18 cellular contexts compared by ENCODE assay signal in genomic region chr10:5045095-5045494, GRCh38. TPM values are rescaled to one million over a fixed set of nuclear protein-coding genes. Genes with fewer than 3 reads are reported as not detected.
A peak's percentile ranks its signal among the peaks of the same experiment; 100 is the strongest.
DNase-seq lines count a peak whose midpoint lies in the region; ATAC-seq, FAIRE-seq and TF ChIP-seq lines count a peak whose summit lies in the region.
"Had no signal": no experiment of that assay in that cellular context is flagged by ENCODE, and none has a peak within 500 bp of the region (broad histone marks: within the 10 kb centered on the region; RNA-seq: fewer than 3 reads in every experiment).

No MANE protein-coding gene starts in this region.

- H3K4me3 ChIP-seq in liver (ENCODE audit: low read depth in 1 of 3, low read length in 3 of 3) (no peak overlapping the region), HepG2 (replicated peaks in 1 of 3; ENCODE audit: insufficient read depth in 1 of 3, low read depth in 2 of 3, low read length in 3 of 3) (no peak overlapping the region), lung (no peak overlapping the region), subcutaneous abdominal adipose tissue (ENCODE audit: low read depth in 1 of 5, low read length in 5 of 5) (no peak overlapping the region)
- H3K4me3 ChIP-seq: BLaER1, HAP-1 had no signal

- POLR2A ChIA-PET in HepG2 (lab: Yijun Ruan, JAX): no interaction called here

- no peaks in the 10 kb centered on the region for H4K20me1 ChIP-seq in HepG2 (ENCODE audit: insufficient read depth, low read length)
- H4K20me1 ChIP-seq: BLaER1 had no signal

- DNase-seq in HepG2 (ENCODE audit: low spot score) (no peak), lung (ENCODE audit: low spot score) (peak; percentile 52)
- DNase-seq: AML-193; CD8-positive, alpha-beta memory T cell; DND-41; GDM1; IMR-90 had no signal

- H3K9ac ChIP-seq in liver (ENCODE audit: low read depth in 1 of 2, low read length in 2 of 2) (no peak overlapping the region), HepG2 (ENCODE audit: insufficient read depth, low read depth, low read length) (no peak overlapping the region), subcutaneous abdominal adipose tissue (ENCODE audit: low read length in 5 of 5) (no peak overlapping the region)
- H3K9ac ChIP-seq: BLaER1 had no signal

- TF ChIP-seq EP300 in HepG2 (IDR thresholded peaks at IDR 0.05; ENCODE audit: low read depth in 2 of 2, low read length in 2 of 2): no peak
- no peak for TF ChIP-seq EP300 in HepG2 (CRISPR knock-in tag; IDR thresholded peaks at IDR 0.05; ENCODE audit: borderline replicate concordance)

- CTCF ChIA-PET in HepG2 (lab: Yijun Ruan, JAX; ENCODE audit: low intra/inter-chr PET ratio, low total read pairs): no interaction called here

- H3K4me2 ChIP-seq in HepG2 (ENCODE audit: low read depth, low read length): no peak overlapping the region
- H3K4me2 ChIP-seq: BLaER1 had no signal

- FAIRE-seq in HepG2 (lab: Jason Lieb, UNC): no peak
- FAIRE-seq: GM12892, GM19239, H1 had no signal

- H3K9me3 ChIP-seq in liver (ENCODE audit: control insufficient read depth in 4 of 4, low read length in 3 of 4): no peaks in the 10 kb centered on the region
- H3K9me3 ChIP-seq in HepG2 (ENCODE audit: low read length): peaks cover 28% of the 10 kb centered on the region
- H3K9me3 ChIP-seq in lung (ENCODE audit: control insufficient read depth in 2 of 2, insufficient read depth in 1 of 2, low read length in 1 of 2): no peaks in the 10 kb centered on the region
- H3K9me3 ChIP-seq in subcutaneous abdominal adipose tissue (ENCODE audit: control insufficient read depth in 5 of 5, low read length in 5 of 5): no peaks in the 10 kb centered on the region
- H3K9me3 ChIP-seq: HAP-1 had no signal

- no peak for TF ChIP-seq CTCF in liver (IDR thresholded peaks at IDR 0.05; ENCODE audit: low read depth, low read length, missing input control)
- no peak for TF ChIP-seq CTCF in HepG2 (CRISPR knock-in tag; IDR thresholded peaks at IDR 0.05)
- TF ChIP-seq CTCF in lung (IDR thresholded peaks at IDR 0.05; ENCODE audit: control extremely low read depth, extremely low read depth): no peak

- intact Hi-C loops in HepG2 (cut with micrococcal nuclease; ENCODE audit: unreplicated experiment): no loop called here

- in situ Hi-C loops in HepG2 (cut with HindIII; ENCODE audit: extremely low pct_ligation_motif_present, low pct_unique_long_range_greater_than_20kb): no loop called here

- 90% methylated on average over 9 of the region's 9 CpGs for WGBS in liver
- WGBS in HepG2 (ENCODE audit: low lambda C conversion rate): 86% methylated on average over 7 of the region's 9 CpGs
- WGBS in lung, 2 donors: 92 to 93% methylated on average over 9 of the region's 9 CpGs

- ATAC-seq in HepG2: no peak
- ATAC-seq in lung (ENCODE audit: insufficient read depth, low FRiP score): peak; percentile 22
- ATAC-seq in HG03159 (IDR thresholded peaks at IDR 0.05; ENCODE audit: unreplicated experiment): no peak
- no peak for ATAC-seq in GM18870 (IDR thresholded peaks at IDR 0.05; ENCODE audit: unreplicated experiment)
- no peak for ATAC-seq in HG02759 (IDR thresholded peaks at IDR 0.05; ENCODE audit: unreplicated experiment)

- H3K4me1 ChIP-seq in liver (ENCODE audit: control insufficient read depth in 4 of 4, insufficient read depth in 4 of 4, low read length in 3 of 4) (peaks cover 9 to 44% (median 41%) of the 10 kb centered on the region in 4 donors), HepG2 (ENCODE audit: insufficient read depth, low read length) (peaks cover 55% of the 10 kb centered on the region), lung (ENCODE audit: control insufficient read depth in 2 of 2, insufficient read depth in 2 of 2, low read length in 2 of 2) (peaks cover 0 to 3% of the 10 kb centered on the region in 2 donors), subcutaneous abdominal adipose tissue (ENCODE audit: control insufficient read depth in 5 of 5, insufficient read depth in 5 of 5, low read length in 5 of 5) (peaks cover 5 to 41% (median 35%) of the 10 kb centered on the region in 5 donors)
- H3K4me1 ChIP-seq: HAP-1 had no signal

- TF ChIP-seq POLR2A in HepG2 (IDR thresholded peaks at IDR 0.05; ENCODE audit: insufficient read depth in 1 of 2, low read depth in 2 of 2, low read length in 2 of 2): no peak

- TF ChIP-seq RAD21 in liver (IDR thresholded peaks at IDR 0.05): no peak
- no peak for TF ChIP-seq RAD21 in HepG2 (CRISPR knock-in tag; IDR thresholded peaks at IDR 0.05)

- no TSS peak for BruUV-seq in HepG2 (replicated peaks; lab: Mats Ljungman, UMichigan)

- H2AFZ ChIP-seq in HepG2 (ENCODE audit: low read length): no peak overlapping the region

- no peak overlapping the region for H3K27ac ChIP-seq in liver (ENCODE audit: low read depth in 1 of 2, low read length in 2 of 2)
- H3K27ac ChIP-seq in HepG2 (ENCODE audit: extremely low read length, insufficient read depth, low read length): no peak overlapping the region
- H3K27ac ChIP-seq in lung (ENCODE audit: low read depth in 1 of 2, low read length in 1 of 2): no peak overlapping the region
- peak overlapping the region; percentile 20 for H3K27ac ChIP-seq in subcutaneous abdominal adipose tissue (ENCODE audit: low read depth, low read length)
- H3K27ac ChIP-seq: 22Rv1, BLaER1 had no signal

- no peaks in the 10 kb centered on the region for H3K79me2 ChIP-seq in HepG2 (ENCODE audit: insufficient read depth, low read length)

- H3K27me3 ChIP-seq in liver (ENCODE audit: control insufficient read depth in 4 of 4, insufficient read depth in 4 of 4, low read length in 3 of 4): no peaks in the 10 kb centered on the region
- H3K27me3 ChIP-seq in HepG2 (ENCODE audit: control insufficient read depth in 1 of 2, insufficient read depth in 2 of 2, low read length in 2 of 2): no peaks in the 10 kb centered on the region
- H3K27me3 ChIP-seq in lung (ENCODE audit: control insufficient read depth, insufficient read depth): no peaks in the 10 kb centered on the region
- H3K27me3 ChIP-seq in subcutaneous abdominal adipose tissue (ENCODE audit: control insufficient read depth in 5 of 5, insufficient read depth in 4 of 5, low read length in 5 of 5): no peaks in the 10 kb centered on the region
- H3K27me3 ChIP-seq: BLaER1 had no signal

- H3K36me3 ChIP-seq in liver (ENCODE audit: control insufficient read depth in 4 of 4, insufficient read depth in 3 of 4, low read depth in 1 of 4, low read length in 3 of 4) (no peaks in the 10 kb centered on the region), HepG2 (replicated peaks in 1 of 2; ENCODE audit: control insufficient read depth in 1 of 2, insufficient read depth in 2 of 2, low read length in 2 of 2) (no peaks in the 10 kb centered on the region), lung (ENCODE audit: control insufficient read depth in 2 of 2, insufficient read depth in 2 of 2, low read length in 2 of 2) (no peaks in the 10 kb centered on the region), subcutaneous abdominal adipose tissue (ENCODE audit: control insufficient read depth in 5 of 5, insufficient read depth in 5 of 5, low read length in 5 of 5) (no peaks in the 10 kb centered on the region)
- H3K36me3 ChIP-seq: BLaER1, HAP-1 had no signal

RNA-seq across cellular contexts. Expression of gene AKR1C2, which starts 41.4 kb away (rescaled TPM):
- 100 to 1,000 TPM in 1 of 2 donors, 10 to 100 TPM in 1; 63.8 to 129 TPM for total RNA-seq in liver
- polyA plus RNA-seq in liver: 100 to 1,000 TPM; 195 to 699 TPM
- total RNA-seq in HepG2 (2016; rRNA removed; fragmentation: Illumina TruSeq; extraction: Trizol): 900 and 1,454 TPM in 2 replicates
- 163 and 172 TPM in 2 replicates for total RNA-seq in HepG2 (2016; cell fraction: cytosol; rRNA removed; fragmentation: Illumina TruSeq; extraction: Trizol; ENCODE audit: low read depth)
- total RNA-seq in HepG2 (2016; cell fraction: insoluble cytoplasmic fraction; rRNA removed; fragmentation: Illumina TruSeq; extraction: Trizol): 917 and 1,471 TPM in 2 replicates
- total RNA-seq in HepG2 (2016; cell fraction: membrane; rRNA removed; fragmentation: Illumina TruSeq; extraction: Trizol): 212 and 232 TPM in 2 replicates
- total RNA-seq in HepG2 (2016; cell fraction: nucleus; rRNA removed; fragmentation: Illumina TruSeq; extraction: Trizol): 280 and 324 TPM in 2 replicates
- polyA plus RNA-seq in HepG2 (2011; rRNA removed): 119 and 140 TPM in 2 replicates
- 90.1 and 101 TPM in 2 replicates for polyA plus RNA-seq in HepG2 (2011; cell fraction: cytosol; rRNA removed)
- polyA plus RNA-seq in HepG2 (2011; cell fraction: nucleus; rRNA removed): 40.5 and 42.4 TPM in 2 replicates
- polyA plus RNA-seq in HepG2 (2012): 278 and 553 TPM in 2 replicates
- polyA plus RNA-seq in HepG2 (2016; cell fraction: cytosol; fragmentation: Illumina TruSeq; extraction: Trizol; ENCODE audit: low read depth): 180 and 201 TPM in 2 replicates
- polyA plus RNA-seq in HepG2 (2016; cell fraction: insoluble cytoplasmic fraction; fragmentation: Illumina TruSeq; extraction: Trizol; ENCODE audit: low read depth): 1,564 and 1,598 TPM in 2 replicates
- polyA plus RNA-seq in HepG2 (2016; cell fraction: membrane; fragmentation: Illumina TruSeq; extraction: Trizol; ENCODE audit: low read depth): 191 and 221 TPM in 2 replicates
- polyA plus RNA-seq in HepG2 (2016; cell fraction: nucleus; fragmentation: Illumina TruSeq; extraction: Trizol; ENCODE audit: insufficient read depth, low read depth): 438 and 449 TPM in 2 replicates
- polyA minus RNA-seq in HepG2 (2011; rRNA and poly(A)+ RNA removed; ENCODE audit: low replicate concordance): 5.2 and 46.8 TPM in 2 replicates
- 39.8 and 42.3 TPM in 2 replicates for polyA minus RNA-seq in HepG2 (2011; cell fraction: cytosol; rRNA and poly(A)+ RNA removed)
- 57.6 and 75.3 TPM in 2 replicates for polyA minus RNA-seq in HepG2 (2011; cell fraction: nucleus; rRNA and poly(A)+ RNA removed)
- 10 to 100 TPM in 1 of 2 donors, 1 to 10 TPM in 1; 1.8 to 56.6 TPM for total RNA-seq in lung
- polyA plus RNA-seq in lung: 10 to 100 TPM; 23.4 to 31.4 TPM
- total RNA-seq: CD8-positive, alpha-beta memory T cell had no signal
- polyA plus RNA-seq: CD8-positive, alpha-beta memory T cell had no signal

RNA-seq across cellular contexts. Expression of gene AKR1C3, which starts 49.1 kb away (rescaled TPM):
- total RNA-seq in liver (100 to 1,000 TPM in 1 of 2 donors, 10 to 100 TPM in 1; 65.8 to 205 TPM), HepG2 (2016; rRNA removed; fragmentation: Illumina TruSeq; extraction: Trizol) (368 and 551 TPM in 2 replicates), lung (100 to 1,000 TPM in 1 of 2 donors, 1 to 10 TPM in 1; 8.9 to 116 TPM)
- polyA plus RNA-seq in liver (100 to 1,000 TPM; 142 to 292 TPM), HepG2 (2011; rRNA removed) (510 and 532 TPM in 2 replicates), lung (10 to 100 TPM; 63.4 to 74.1 TPM)
- 134 and 147 TPM in 2 replicates for total RNA-seq in HepG2 (2016; cell fraction: cytosol; rRNA removed; fragmentation: Illumina TruSeq; extraction: Trizol; ENCODE audit: low read depth)
- total RNA-seq in HepG2 (2016; cell fraction: insoluble cytoplasmic fraction; rRNA removed; fragmentation: Illumina TruSeq; extraction: Trizol): 369 and 539 TPM in 2 replicates
- 138 and 154 TPM in 2 replicates for total RNA-seq in HepG2 (2016; cell fraction: membrane; rRNA removed; fragmentation: Illumina TruSeq; extraction: Trizol)
- 156 and 162 TPM in 2 replicates for total RNA-seq in HepG2 (2016; cell fraction: nucleus; rRNA removed; fragmentation: Illumina TruSeq; extraction: Trizol)
- polyA plus RNA-seq in HepG2 (2011; cell fraction: cytosol; rRNA removed): 458 and 549 TPM in 2 replicates
- polyA plus RNA-seq in HepG2 (2011; cell fraction: nucleus; rRNA removed): 116 and 167 TPM in 2 replicates
- 489 and 651 TPM in 2 replicates for polyA plus RNA-seq in HepG2 (2012)
- 110 and 117 TPM in 2 replicates for polyA plus RNA-seq in HepG2 (2016; cell fraction: cytosol; fragmentation: Illumina TruSeq; extraction: Trizol; ENCODE audit: low read depth)
- 384 and 400 TPM in 2 replicates for polyA plus RNA-seq in HepG2 (2016; cell fraction: insoluble cytoplasmic fraction; fragmentation: Illumina TruSeq; extraction: Trizol; ENCODE audit: low read depth)
- 91.8 and 107 TPM in 2 replicates for polyA plus RNA-seq in HepG2 (2016; cell fraction: membrane; fragmentation: Illumina TruSeq; extraction: Trizol; ENCODE audit: low read depth)
- polyA plus RNA-seq in HepG2 (2016; cell fraction: nucleus; fragmentation: Illumina TruSeq; extraction: Trizol; ENCODE audit: insufficient read depth, low read depth): 144 and 160 TPM in 2 replicates
- 210 and 278 TPM in 2 replicates for polyA minus RNA-seq in HepG2 (2011; rRNA and poly(A)+ RNA removed; ENCODE audit: low replicate concordance)
- 143 and 173 TPM in 2 replicates for polyA minus RNA-seq in HepG2 (2011; cell fraction: cytosol; rRNA and poly(A)+ RNA removed)
- 118 and 193 TPM in 2 replicates for polyA minus RNA-seq in HepG2 (2011; cell fraction: nucleus; rRNA and poly(A)+ RNA removed)
